ENCODE assay signal across 27 cellular contexts in the genomic region with DNA sequence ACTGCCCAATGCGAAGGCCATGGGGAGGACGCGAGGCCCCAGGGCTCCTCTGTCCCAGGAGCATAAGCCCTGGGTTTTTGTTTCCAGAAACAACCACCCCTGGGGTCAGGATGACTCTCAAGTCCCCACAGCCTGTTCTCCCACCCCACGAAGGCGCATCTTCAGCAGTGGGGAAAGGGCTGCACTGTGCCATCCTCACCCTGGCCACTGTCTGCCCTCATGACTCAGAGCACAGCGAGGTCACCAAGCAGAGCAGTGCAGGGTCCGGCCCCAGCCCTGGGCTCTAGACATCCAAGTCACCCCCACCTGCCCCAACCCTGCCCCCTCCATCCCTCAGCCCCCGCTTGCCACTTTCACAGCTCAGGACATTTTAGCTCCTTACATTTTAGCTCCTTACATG.
"Had no signal": no experiment of that assay in that cellular context is flagged by ENCODE, and none has a peak within 500 bp of the region (broad histone marks: within the 10 kb centered on the region; RNA-seq: fewer than 3 reads in every experiment).

No MANE protein-coding gene starts in this region.

- DNase-seq: activated CD4-positive, alpha-beta memory T cell treated with anti-CD3 and anti-CD28 coated beads for 36 hours; activated CD4-positive, alpha-beta T cell treated with anti-CD3 and anti-CD28 coated beads for 36 hours; activated CD4-positive, alpha-beta T cell treated with anti-CD3 and anti-CD28 coated beads, Interleukin-2, amount 10 ng/mL, durations not matched to agents 24 days and 14 days; activated CD4-positive, CD25-positive, alpha-beta regulatory T cell; activated CD4-positive, CD25-positive, alpha-beta regulatory T cell treated with anti-CD3 and anti-CD28 coated beads, Interleukin-2, amount 50 U/mL, for 72 hours; activated CD8-positive, alpha-beta memory T cell treated with anti-CD3 and anti-CD28 coated beads, Interleukin-2, amount 10 ng/mL, durations not matched to agents 7 days and 5 days; activated CD8-positive, alpha-beta memory T cell treated with anti-CD3 and anti-CD28 coated beads, Interleukin-2, amount 50 U/mL, for 4 hours; activated CD8-positive, alpha-beta T cell treated with anti-CD3 and anti-CD28 coated beads, Interleukin-2, amount 10 ng/mL, durations not matched to agents 7 days and 5 days; activated naive CD4-positive, alpha-beta T cell treated with anti-CD3 and anti-CD28 coated beads for 36 hours; activated naive CD8-positive, alpha-beta T cell treated with anti-CD3 and anti-CD28 coated beads for 36 hours; activated naive CD8-positive, alpha-beta T cell treated with anti-CD3 and anti-CD28 coated beads, Interleukin-2, amount 50 U/mL, for 24 hours; activated T-cell treated with anti-CD3 and anti-CD28 coated beads, Interleukin-2, amount 50 U/mL, for 24 hours; activated T-cell treated with anti-CD3 and anti-CD28 coated beads, Interleukin-2, amount 50 U/mL, for 72 hours; adrenal gland; amygdala; body of pancreas; central memory CD4-positive, alpha-beta T cell; cerebellar nuclear complex; colonic mucosa; effector CD8-positive, alpha-beta T cell; esophagus squamous epithelium; head of caudate nucleus; T-helper 2 cell had no signal

- H3K9me3 ChIP-seq: adrenal gland, body of pancreas, colonic mucosa, esophagus squamous epithelium had no signal

- H3K27me3 ChIP-seq: adrenal gland, body of pancreas, colonic mucosa, esophagus squamous epithelium had no signal

- H3K4me3 ChIP-seq: adrenal gland, body of pancreas, colonic mucosa, esophagus squamous epithelium had no signal

- H3K36me3 ChIP-seq: adrenal gland, colonic mucosa, esophagus squamous epithelium had no signal

- H3K4me1 ChIP-seq: adrenal gland, body of pancreas, colonic mucosa, esophagus squamous epithelium had no signal

- ATAC-seq: activated CD4-positive, alpha-beta T cell treated with anti-CD3 and anti-CD28 coated beads for 36 hours; activated CD8-positive, alpha-beta memory T cell treated with anti-CD3 and anti-CD28 coated beads, Interleukin-2, amount 10 ng/mL, durations not matched to agents 7 days and 5 days; activated CD8-positive, alpha-beta T cell treated with anti-CD3 and anti-CD28 coated beads, Interleukin-2, amount 10 ng/mL, durations not matched to agents 7 days and 5 days; activated naive CD8-positive, alpha-beta T cell treated with anti-CD3 and anti-CD28 coated beads, Interleukin-2, amount 50 U/mL, for 24 hours; activated T-cell treated with anti-CD3 and anti-CD28 coated beads, Interleukin-2, amount 50 U/mL, for 72 hours; body of pancreas had no signal

- H3K27ac ChIP-seq: adrenal gland, body of pancreas, colonic mucosa, epithelial cell of prostate, esophagus squamous epithelium had no signal

- FAIRE-seq: endometrium, endothelial cell of umbilical vein, frontal cortex had no signal
